Comparison of ENCODE assay signal across 1 cellular context in the genomic region with DNA sequence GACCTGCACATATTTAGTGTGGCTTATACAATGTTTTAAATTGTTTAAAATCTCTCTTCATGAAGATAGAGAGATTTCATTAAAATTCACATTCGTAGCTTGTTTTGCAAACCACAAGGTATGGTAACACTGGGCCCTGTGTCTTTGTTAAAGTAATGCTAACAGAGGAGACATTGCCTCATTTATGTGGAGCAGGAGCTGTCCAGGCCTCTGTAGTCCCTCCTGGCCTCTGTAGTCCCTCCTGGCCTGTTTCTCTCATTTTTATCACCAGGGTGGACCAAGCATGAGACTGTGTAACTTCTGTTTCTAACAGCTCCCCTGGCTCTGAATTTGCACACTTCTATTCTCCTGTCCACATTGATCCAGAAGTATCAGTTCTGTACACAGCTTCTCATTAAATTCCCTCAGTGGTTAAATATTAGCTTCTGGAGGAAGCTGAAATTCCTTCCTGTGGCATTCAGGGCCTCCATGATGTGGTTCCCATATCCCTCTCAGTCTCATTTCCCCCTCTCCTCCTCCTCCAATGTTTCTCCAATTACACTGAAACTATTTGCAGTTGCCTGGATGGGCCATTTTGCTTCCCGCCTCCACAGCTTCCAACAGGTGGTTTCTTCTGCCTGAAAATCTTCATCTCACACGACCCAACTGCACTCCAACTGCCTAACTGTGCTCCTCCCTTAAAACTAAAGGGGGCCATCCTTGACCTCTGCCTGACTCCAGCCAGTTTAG.
TF ChIP-seq lines count a peak whose summit lies in the region.

No MANE protein-coding gene starts in this region.

TF ChIP-seq in HepG2, 621 proteins besides CTCF, POLR2A, EP300 and RAD21 (continued from another document and continues in another):
- TF ChIP-seq, protein P1, sequence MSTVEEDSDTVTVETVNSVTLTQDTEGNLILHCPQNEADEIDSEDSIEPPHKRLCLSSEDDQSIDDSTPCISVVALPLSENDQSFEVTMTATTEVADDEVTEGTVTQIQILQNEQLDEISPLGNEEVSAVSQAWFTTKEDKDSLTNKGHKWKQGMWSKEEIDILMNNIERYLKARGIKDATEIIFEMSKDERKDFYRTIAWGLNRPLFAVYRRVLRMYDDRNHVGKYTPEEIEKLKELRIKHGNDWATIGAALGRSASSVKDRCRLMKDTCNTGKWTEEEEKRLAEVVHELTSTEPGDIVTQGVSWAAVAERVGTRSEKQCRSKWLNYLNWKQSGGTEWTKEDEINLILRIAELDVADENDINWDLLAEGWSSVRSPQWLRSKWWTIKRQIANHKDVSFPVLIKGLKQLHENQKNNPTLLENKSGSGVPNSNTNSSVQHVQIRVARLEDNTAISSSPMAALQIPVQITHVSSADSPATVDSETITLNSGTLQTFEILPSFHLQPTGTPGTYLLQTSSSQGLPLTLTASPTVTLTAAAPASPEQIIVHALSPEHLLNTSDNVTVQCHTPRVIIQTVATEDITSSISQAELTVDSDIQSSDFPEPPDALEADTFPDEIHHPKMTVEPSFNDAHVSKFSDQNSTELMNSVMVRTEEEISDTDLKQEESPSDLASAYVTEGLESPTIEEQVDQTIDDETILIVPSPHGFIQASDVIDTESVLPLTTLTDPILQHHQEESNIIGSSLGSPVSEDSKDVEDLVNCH (CRISPR knock-in tag; IDR thresholded peaks at IDR 0.05): no peak
- TF ChIP-seq MIER2 (CRISPR knock-in tag; IDR thresholded peaks at IDR 0.05): peak; percentile 84
- TF ChIP-seq SIX4 (CRISPR knock-in tag; IDR thresholded peaks at IDR 0.05): 0 out of 2 replicates have a peak, but pooled peaks have one; percentile 43
- TF ChIP-seq MYC (CRISPR knock-in tag; IDR thresholded peaks at IDR 0.05; ENCODE audit: borderline replicate concordance): no peak
- no peak for TF ChIP-seq ZNF792 (CRISPR knock-in tag; IDR thresholded peaks at IDR 0.05)
- TF ChIP-seq ZNF3 (CRISPR knock-in tag; IDR thresholded peaks at IDR 0.05): no peak
- TF ChIP-seq TP53 (CRISPR knock-in tag; conservative IDR thresholded peaks at IDR 0.05): no peak
- no peak for TF ChIP-seq CC2D1A (CRISPR knock-in tag; IDR thresholded peaks at IDR 0.05)
- TF ChIP-seq, protein P2, sequence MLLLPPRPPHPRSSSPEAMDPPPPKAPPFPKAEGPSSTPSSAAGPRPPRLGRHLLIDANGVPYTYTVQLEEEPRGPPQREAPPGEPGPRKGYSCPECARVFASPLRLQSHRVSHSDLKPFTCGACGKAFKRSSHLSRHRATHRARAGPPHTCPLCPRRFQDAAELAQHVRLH (CRISPR knock-in tag; IDR thresholded peaks at IDR 0.05; ENCODE audit: borderline replicate concordance, low read depth): no peak
- no peak for TF ChIP-seq ZNF547 (CRISPR knock-in tag; IDR thresholded peaks at IDR 0.05)
- TF ChIP-seq SP5 (CRISPR knock-in tag; IDR thresholded peaks at IDR 0.05; ENCODE audit: borderline replicate concordance, low read depth): no peak
- TF ChIP-seq ZNF101 (CRISPR knock-in tag; IDR thresholded peaks at IDR 0.05; ENCODE audit: borderline replicate concordance, low read depth): no peak
- TF ChIP-seq, protein P3, sequence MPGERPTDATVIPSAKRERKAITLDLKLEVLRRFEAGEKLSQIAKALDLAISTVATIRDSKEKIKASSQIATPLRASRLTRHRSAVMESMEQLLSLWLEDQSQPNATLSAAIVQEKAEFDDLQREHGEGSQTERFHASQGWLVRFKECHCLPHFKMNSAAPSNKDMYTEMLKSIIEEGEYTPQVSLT (CRISPR knock-in tag; IDR thresholded peaks at IDR 0.05; ENCODE audit: borderline replicate concordance, low read depth): no peak
- TF ChIP-seq TARDBP (CRISPR knock-in tag; IDR thresholded peaks at IDR 0.05): peak; percentile 19; the same call in 1 of the 2 replicates
- TF ChIP-seq, protein P4, sequence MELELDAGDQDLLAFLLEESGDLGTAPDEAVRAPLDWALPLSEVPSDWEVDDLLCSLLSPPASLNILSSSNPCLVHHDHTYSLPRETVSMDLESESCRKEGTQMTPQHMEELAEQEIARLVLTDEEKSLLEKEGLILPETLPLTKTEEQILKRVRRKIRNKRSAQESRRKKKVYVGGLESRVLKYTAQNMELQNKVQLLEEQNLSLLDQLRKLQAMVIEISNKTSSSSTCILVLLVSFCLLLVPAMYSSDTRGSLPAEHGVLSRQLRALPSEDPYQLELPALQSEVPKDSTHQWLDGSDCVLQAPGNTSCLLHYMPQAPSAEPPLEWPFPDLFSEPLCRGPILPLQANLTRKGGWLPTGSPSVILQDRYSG (CRISPR knock-in tag; IDR thresholded peaks at IDR 0.05): no peak
- TF ChIP-seq ZNF746 (CRISPR knock-in tag; IDR thresholded peaks at IDR 0.05): no peak
- TF ChIP-seq PLRG1 (conservative IDR thresholded peaks at IDR 0.05): no peak
- TF ChIP-seq, protein P5, sequence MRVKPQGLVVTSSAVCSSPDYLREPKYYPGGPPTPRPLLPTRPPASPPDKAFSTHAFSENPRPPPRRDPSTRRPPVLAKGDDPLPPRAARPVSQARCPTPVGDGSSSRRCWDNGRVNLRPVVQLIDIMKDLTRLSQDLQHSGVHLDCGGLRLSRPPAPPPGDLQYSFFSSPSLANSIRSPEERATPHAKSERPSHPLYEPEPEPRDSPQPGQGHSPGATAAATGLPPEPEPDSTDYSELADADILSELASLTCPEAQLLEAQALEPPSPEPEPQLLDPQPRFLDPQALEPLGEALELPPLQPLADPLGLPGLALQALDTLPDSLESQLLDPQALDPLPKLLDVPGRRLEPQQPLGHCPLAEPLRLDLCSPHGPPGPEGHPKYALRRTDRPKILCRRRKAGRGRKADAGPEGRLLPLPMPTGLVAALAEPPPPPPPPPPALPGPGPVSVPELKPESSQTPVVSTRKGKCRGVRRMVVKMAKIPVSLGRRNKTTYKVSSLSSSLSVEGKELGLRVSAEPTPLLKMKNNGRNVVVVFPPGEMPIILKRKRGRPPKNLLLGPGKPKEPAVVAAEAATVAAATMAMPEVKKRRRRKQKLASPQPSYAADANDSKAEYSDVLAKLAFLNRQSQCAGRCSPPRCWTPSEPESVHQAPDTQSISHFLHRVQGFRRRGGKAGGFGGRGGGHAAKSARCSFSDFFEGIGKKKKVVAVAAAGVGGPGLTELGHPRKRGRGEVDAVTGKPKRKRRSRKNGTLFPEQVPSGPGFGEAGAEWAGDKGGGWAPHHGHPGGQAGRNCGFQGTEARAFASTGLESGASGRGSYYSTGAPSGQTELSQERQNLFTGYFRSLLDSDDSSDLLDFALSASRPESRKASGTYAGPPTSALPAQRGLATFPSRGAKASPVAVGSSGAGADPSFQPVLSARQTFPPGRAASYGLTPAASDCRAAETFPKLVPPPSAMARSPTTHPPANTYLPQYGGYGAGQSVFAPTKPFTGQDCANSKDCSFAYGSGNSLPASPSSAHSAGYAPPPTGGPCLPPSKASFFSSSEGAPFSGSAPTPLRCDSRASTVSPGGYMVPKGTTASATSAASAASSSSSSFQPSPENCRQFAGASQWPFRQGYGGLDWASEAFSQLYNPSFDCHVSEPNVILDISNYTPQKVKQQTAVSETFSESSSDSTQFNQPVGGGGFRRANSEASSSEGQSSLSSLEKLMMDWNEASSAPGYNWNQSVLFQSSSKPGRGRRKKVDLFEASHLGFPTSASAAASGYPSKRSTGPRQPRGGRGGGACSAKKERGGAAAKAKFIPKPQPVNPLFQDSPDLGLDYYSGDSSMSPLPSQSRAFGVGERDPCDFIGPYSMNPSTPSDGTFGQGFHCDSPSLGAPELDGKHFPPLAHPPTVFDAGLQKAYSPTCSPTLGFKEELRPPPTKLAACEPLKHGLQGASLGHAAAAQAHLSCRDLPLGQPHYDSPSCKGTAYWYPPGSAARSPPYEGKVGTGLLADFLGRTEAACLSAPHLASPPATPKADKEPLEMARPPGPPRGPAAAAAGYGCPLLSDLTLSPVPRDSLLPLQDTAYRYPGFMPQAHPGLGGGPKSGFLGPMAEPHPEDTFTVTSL (CRISPR knock-in tag; IDR thresholded peaks at IDR 0.05; ENCODE audit: borderline replicate concordance): no peak
- 0 out of 2 replicates have a peak, but pooled peaks have one; percentile 30 for TF ChIP-seq MED13 (CRISPR knock-in tag; IDR thresholded peaks at IDR 0.05)
- TF ChIP-seq, protein P6, sequence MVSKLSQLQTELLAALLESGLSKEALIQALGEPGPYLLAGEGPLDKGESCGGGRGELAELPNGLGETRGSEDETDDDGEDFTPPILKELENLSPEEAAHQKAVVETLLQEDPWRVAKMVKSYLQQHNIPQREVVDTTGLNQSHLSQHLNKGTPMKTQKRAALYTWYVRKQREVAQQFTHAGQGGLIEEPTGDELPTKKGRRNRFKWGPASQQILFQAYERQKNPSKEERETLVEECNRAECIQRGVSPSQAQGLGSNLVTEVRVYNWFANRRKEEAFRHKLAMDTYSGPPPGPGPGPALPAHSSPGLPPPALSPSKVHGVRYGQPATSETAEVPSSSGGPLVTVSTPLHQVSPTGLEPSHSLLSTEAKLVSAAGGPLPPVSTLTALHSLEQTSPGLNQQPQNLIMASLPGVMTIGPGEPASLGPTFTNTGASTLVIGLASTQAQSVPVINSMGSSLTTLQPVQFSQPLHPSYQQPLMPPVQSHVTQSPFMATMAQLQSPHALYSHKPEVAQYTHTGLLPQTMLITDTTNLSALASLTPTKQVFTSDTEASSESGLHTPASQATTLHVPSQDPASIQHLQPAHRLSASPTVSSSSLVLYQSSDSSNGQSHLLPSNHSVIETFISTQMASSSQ (IDR thresholded peaks at IDR 0.05; ENCODE audit: low read depth): no peak
- TF ChIP-seq, protein P6 (CRISPR knock-in tag; IDR thresholded peaks at IDR 0.05; ENCODE audit: borderline replicate concordance): peak; percentile 65; the same call in 1 of the 2 replicates
- TF ChIP-seq ZNF24 (IDR thresholded peaks at IDR 0.05): no peak
- no peak for TF ChIP-seq EZH2 (conservative IDR thresholded peaks at IDR 0.05; ENCODE audit: low read depth, low read length)
- TF ChIP-seq FOXA1 (IDR thresholded peaks at IDR 0.05): no peak
- TF ChIP-seq FOXA1 (CRISPR knock-in tag; IDR thresholded peaks at IDR 0.05): 0 out of 2 replicates have a peak, but pooled peaks have one; percentile 23
- TF ChIP-seq MAF1 (CRISPR knock-in tag; IDR thresholded peaks at IDR 0.05; ENCODE audit: borderline replicate concordance): no peak
- no peak for TF ChIP-seq ZNF552 (CRISPR knock-in tag; IDR thresholded peaks at IDR 0.05; ENCODE audit: borderline replicate concordance)
- no peak for TF ChIP-seq AKAP8 (CRISPR knock-in tag; IDR thresholded peaks at IDR 0.05)
- TF ChIP-seq ISL2 (CRISPR knock-in tag; IDR thresholded peaks at IDR 0.05): peak; percentile 52; the same call in 1 of the 2 replicates
- no peak for TF ChIP-seq LCORL (IDR thresholded peaks at IDR 0.05)
- TF ChIP-seq LCORL (CRISPR knock-in tag; IDR thresholded peaks at IDR 0.05): no peak
- TF ChIP-seq NR2F2 (IDR thresholded peaks at IDR 0.05; ENCODE audit: borderline replicate concordance, low read depth): no peak
- TF ChIP-seq, protein P7, sequence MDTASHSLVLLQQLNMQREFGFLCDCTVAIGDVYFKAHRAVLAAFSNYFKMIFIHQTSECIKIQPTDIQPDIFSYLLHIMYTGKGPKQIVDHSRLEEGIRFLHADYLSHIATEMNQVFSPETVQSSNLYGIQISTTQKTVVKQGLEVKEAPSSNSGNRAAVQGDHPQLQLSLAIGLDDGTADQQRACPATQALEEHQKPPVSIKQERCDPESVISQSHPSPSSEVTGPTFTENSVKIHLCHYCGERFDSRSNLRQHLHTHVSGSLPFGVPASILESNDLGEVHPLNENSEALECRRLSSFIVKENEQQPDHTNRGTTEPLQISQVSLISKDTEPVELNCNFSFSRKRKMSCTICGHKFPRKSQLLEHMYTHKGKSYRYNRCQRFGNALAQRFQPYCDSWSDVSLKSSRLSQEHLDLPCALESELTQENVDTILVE (CRISPR knock-in tag; IDR thresholded peaks at IDR 0.05): no peak
- no peak for TF ChIP-seq PHF5A (CRISPR knock-in tag; IDR thresholded peaks at IDR 0.05; ENCODE audit: low read depth, unreplicated experiment)
- no peak for TF ChIP-seq BCL6 (CRISPR knock-in tag; IDR thresholded peaks at IDR 0.05)
- TF ChIP-seq, protein P8, sequence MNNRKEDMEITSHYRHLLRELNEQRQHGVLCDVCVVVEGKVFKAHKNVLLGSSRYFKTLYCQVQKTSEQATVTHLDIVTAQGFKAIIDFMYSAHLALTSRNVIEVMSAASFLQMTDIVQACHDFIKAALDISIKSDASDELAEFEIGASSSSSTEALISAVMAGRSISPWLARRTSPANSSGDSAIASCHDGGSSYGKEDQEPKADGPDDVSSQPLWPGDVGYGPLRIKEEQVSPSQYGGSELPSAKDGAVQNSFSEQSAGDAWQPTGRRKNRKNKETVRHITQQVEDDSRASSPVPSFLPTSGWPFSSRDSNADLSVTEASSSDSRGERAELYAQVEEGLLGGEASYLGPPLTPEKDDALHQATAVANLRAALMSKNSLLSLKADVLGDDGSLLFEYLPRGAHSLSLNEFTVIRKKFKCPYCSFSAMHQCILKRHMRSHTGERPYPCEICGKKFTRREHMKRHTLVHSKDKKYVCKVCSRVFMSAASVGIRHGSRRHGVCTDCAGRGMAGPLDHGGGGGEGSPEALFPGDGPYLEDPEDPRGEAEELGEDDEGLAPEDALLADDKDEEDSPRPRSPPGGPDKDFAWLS (CRISPR knock-in tag; IDR thresholded peaks at IDR 0.05; ENCODE audit: borderline replicate concordance): no peak
- TF ChIP-seq, protein P9, sequence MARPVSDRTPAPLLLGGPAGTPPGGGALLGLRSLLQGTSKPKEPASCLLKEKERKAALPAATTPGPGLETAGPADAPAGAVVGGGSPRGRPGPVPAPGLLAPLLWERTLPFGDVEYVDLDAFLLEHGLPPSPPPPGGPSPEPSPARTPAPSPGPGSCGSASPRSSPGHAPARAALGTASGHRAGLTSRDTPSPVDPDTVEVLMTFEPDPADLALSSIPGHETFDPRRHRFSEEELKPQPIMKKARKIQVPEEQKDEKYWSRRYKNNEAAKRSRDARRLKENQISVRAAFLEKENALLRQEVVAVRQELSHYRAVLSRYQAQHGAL (CRISPR knock-in tag; IDR thresholded peaks at IDR 0.05; ENCODE audit: not compliant biosample characterization): no peak
- peak; percentile 34; the same call in 1 of the 2 replicates for TF ChIP-seq CEBPG (CRISPR knock-in tag; IDR thresholded peaks at IDR 0.05)
